In genomic region chr3:18445421-18446066, GRCh38 we compare ENCODE assay signal across 1 cellular context.
TF ChIP-seq lines count a peak whose summit lies in the region.

No MANE protein-coding gene starts in this region.

TF ChIP-seq in HEK293, 187 proteins besides CTCF, POLR2A, EP300 and RAD21 (continued from another document):
- TF ChIP-seq ZBTB11 (tag by site-specific recombination; conservative IDR thresholded peaks at IDR 0.05; ENCODE audit: low read depth) (0 out of 2 replicates have a peak, but pooled peaks have one; percentile 26), ZNF398 (tag by site-specific recombination; IDR thresholded peaks at IDR 0.05) (peak; percentile 94), ZNF645 (tag by site-specific recombination; IDR thresholded peaks at IDR 0.05) (no peak), ZNF354C (tag by site-specific recombination; IDR thresholded peaks at IDR 0.05; ENCODE audit: borderline replicate concordance, low read depth) (no peak), MEIS1 (CRISPR knock-in tag; IDR thresholded peaks at IDR 0.05; ENCODE audit: borderline replicate concordance) (no peak), PRDM1 (tag by site-specific recombination; IDR thresholded peaks at IDR 0.05) (0 out of 2 replicates have a peak, but pooled peaks have one; percentile 4), PRDM4 (tag by site-specific recombination; IDR thresholded peaks at IDR 0.05) (no peak), ZNF473 (tag by site-specific recombination; IDR thresholded peaks at IDR 0.05) (no peak), TRIM28 (IDR thresholded peaks at IDR 0.05; ENCODE audit: borderline replicate concordance, low read length) (no peak), ZNF280C (tag by site-specific recombination; IDR thresholded peaks at IDR 0.05) (no peak), ZNF416 (tag by site-specific recombination; IDR thresholded peaks at IDR 0.05) (no peak), ZBTB44 (tag by site-specific recombination; IDR thresholded peaks at IDR 0.05) (no peak), ZNF2 (tag by site-specific recombination; IDR thresholded peaks at IDR 0.05) (0 out of 2 replicates have a peak, but pooled peaks have one; percentile 47), PATZ1 (tag by site-specific recombination; IDR thresholded peaks at IDR 0.05) (peak; percentile 86)
